10 cellular contexts compared by ENCODE assay signal in the genomic region with DNA sequence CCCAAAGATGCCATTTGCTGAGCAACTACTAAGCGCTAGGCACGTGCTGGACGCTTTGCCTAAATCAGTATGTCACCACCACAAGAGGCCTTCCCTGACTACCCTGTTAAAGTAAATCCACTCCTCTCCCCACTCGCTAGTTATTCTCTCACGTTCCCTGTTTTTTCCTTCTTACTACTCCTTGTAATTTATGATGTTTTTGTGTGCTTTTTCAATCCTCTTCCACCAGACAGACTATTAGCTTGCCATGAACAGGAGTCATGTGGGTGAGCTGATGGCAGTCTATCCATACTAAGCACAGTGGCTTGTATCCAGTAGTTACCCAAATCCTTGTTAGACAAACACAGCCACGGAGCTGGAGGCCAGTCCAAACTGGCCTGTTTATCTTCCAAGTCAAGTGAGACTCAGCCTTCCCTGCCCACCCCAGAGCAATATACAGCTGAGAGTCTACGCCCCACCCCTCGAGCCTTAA. TPM values are rescaled to one million over a fixed set of nuclear protein-coding genes. Genes with fewer than 3 reads are reported as not detected.
DNase-seq lines count a peak whose midpoint lies in the region; ATAC-seq and TF ChIP-seq lines count a peak whose summit lies in the region.
"Had no signal": no experiment of that assay in that cellular context is flagged by ENCODE, and none has a peak within 500 bp of the region (broad histone marks: within the 10 kb centered on the region; RNA-seq: fewer than 3 reads in every experiment).

No MANE protein-coding gene starts in this region.

- TF ChIP-seq POLR2A in erythroblast (IDR thresholded peaks at IDR 0.05; ENCODE audit: low read length) (no peak), lower leg skin (IDR thresholded peaks at IDR 0.05) (no peak)

- no peak for ATAC-seq in aorta (ENCODE audit: low FRiP score)

- H3K4me1 ChIP-seq in mucosa of rectum (ENCODE audit: control insufficient read depth in 2 of 2, insufficient read depth in 2 of 2, low read length in 2 of 2), result peaks cover 40 to 51% of the 10 kb centered on the region in 2 donors
- H3K4me1 ChIP-seq in aorta (ENCODE audit: control insufficient read depth in 1 of 2, insufficient read depth in 2 of 2, low read length in 2 of 2), result no peaks in the 10 kb centered on the region

- H3K27ac ChIP-seq in AG04450 (ENCODE audit: low read depth, low read length) (peak overlapping the region; percentile 93), mucosa of rectum (ENCODE audit: low read depth in 2 of 2, low read length in 2 of 2) (peak overlapping the region; percentile 66 to 88), coronary artery (no peak overlapping the region), aorta (ENCODE audit: low read depth in 1 of 2, low read length in 2 of 2) (no peak overlapping the region)

- no peaks in the 10 kb centered on the region for H3K27me3 ChIP-seq in AG04450 (ENCODE audit: control insufficient read depth, insufficient read depth, low read length)
- H3K27me3 ChIP-seq in mucosa of rectum (ENCODE audit: control insufficient read depth in 2 of 2, insufficient read depth in 2 of 2, low read length in 2 of 2), result no peaks in the 10 kb centered on the region
- no peaks in the 10 kb centered on the region for H3K27me3 ChIP-seq in aorta (ENCODE audit: control insufficient read depth in 1 of 2, insufficient read depth in 2 of 2, low read length in 1 of 2)

- DNase-seq in AG04450 (ENCODE audit: low read depth, low spot score) (no peak), M059J (ENCODE audit: low read depth) (peak; percentile 46), erythroblast (lab: John Stamatoyannopoulos, UW) (peak; percentile 45 to 46), coronary artery (ENCODE audit: low spot score) (no peak), aorta (no peak), lower leg skin (ENCODE audit: low spot score in 2 of 2) (no peak)
- no peak for DNase-seq in stimulated activated CD4-positive, alpha-beta T cell treated with anti-CD3 and anti-CD28 coated beads, Interleukin-2, amount 100 ng/mL, for 24 hours
- DNase-seq: CD4-positive, alpha-beta T cell; NCI-H1436 treated with DMSO at 0.1 percent for 48 hours had no signal

- POLR2A ChIA-PET in AG04450 (lab: Yijun Ruan, JAX), result no interaction called here

- H3K9ac ChIP-seq in mucosa of rectum (ENCODE audit: low read depth in 1 of 2, low read length in 2 of 2), result peak overlapping the region in 1 of 2 donors; percentile 34

- WGBS in aorta, 2 donors, result 79 to 80% methylated on average over 8 of the region's 8 CpGs
- 64 to 65% methylated on average over 8 of the region's 8 CpGs for WGBS in lower leg skin, 2 donors

- intact Hi-C loops in aorta (cut with DNase I) (no loop called here), lower leg skin (cut with DNase I; ENCODE audit: low total_unique reads) (no loop called here)

- H3K4me3 ChIP-seq in AG04450 (ENCODE audit: low read depth, low read length), result no peak overlapping the region
- no peak overlapping the region for H3K4me3 ChIP-seq in mucosa of rectum (ENCODE audit: low read length in 2 of 2)
- no peak overlapping the region for H3K4me3 ChIP-seq in coronary artery
- no peak overlapping the region for H3K4me3 ChIP-seq in aorta (ENCODE audit: low read length in 2 of 2)
- no peak overlapping the region for H3K4me3 ChIP-seq in lower leg skin (ENCODE audit: low read depth, poor library complexity, severe bottlenecking)

- CTCF ChIA-PET in AG04450 (lab: Charles Lee), result interaction anchor here (1.1 to 1.8 kb wide), 4 partner anchors 23 to 447 kb away, joined by 3 to 6 read pairs (median 4); partner anchors contain the start of genes BYSL and MED20

- peaks cover 2 to 7% of the 10 kb centered on the region in 2 donors for H3K36me3 ChIP-seq in mucosa of rectum (ENCODE audit: control insufficient read depth in 2 of 2, insufficient read depth in 2 of 2, low read length in 2 of 2)
- no peaks in the 10 kb centered on the region for H3K36me3 ChIP-seq in aorta (ENCODE audit: control insufficient read depth in 1 of 2, insufficient read depth in 2 of 2, low read length in 1 of 2)

- peaks cover 5% of the 10 kb centered on the region; the same call in 1 of the 2 replicates for H3K9me3 ChIP-seq in AG04450 (ENCODE audit: control insufficient read depth, insufficient read depth, low read length)
- no peaks in the 10 kb centered on the region for H3K9me3 ChIP-seq in mucosa of rectum (ENCODE audit: control insufficient read depth in 2 of 2, low read length in 2 of 2)
- no peaks in the 10 kb centered on the region for H3K9me3 ChIP-seq in aorta (ENCODE audit: control insufficient read depth, low read length)

- TF ChIP-seq CTCF in AG04450 (IDR thresholded peaks at IDR 0.05; ENCODE audit: low read depth, low read length) (no peak), coronary artery (IDR thresholded peaks at IDR 0.05) (no peak), lower leg skin (IDR thresholded peaks at IDR 0.05) (no peak)

RNA-seq across cellular contexts. Expression of gene C6orf132, which starts 41.2 kb away (rescaled TPM):
- polyA plus RNA-seq in AG04450 (2011; rRNA removed), result 0.68 and 1.1 TPM in 2 replicates
- polyA minus RNA-seq in AG04450 (2011; rRNA and poly(A)+ RNA removed), result 0.52 and 1.2 TPM in 2 replicates
- total RNA-seq in M059J (2014; rRNA removed; shearing (Covaris generic)), result 0.30 and 2.2 TPM in 2 replicates
- 1 to 10 TPM; 1.7 to 3.1 TPM for total RNA-seq in aorta
- polyA plus RNA-seq in aorta, result 10 to 100 TPM in 1 of 2 donors, under 1 TPM in 1; 0.51 to 30.7 TPM
- total RNA-seq in lower leg skin, result 100 to 1,000 TPM; 106 to 200 (median 137) TPM
- total RNA-seq: CD4-positive, alpha-beta T cell had no signal

RNA-seq across cellular contexts. Expression of gene TAF8, which starts 50.9 kb away (rescaled TPM):
- polyA plus RNA-seq in AG04450 (2011; rRNA removed) (14.6 and 15.0 TPM in 2 replicates), aorta (10 to 100 TPM; 14.7 to 15.0 TPM)
- polyA minus RNA-seq in AG04450 (2011; rRNA and poly(A)+ RNA removed), result 35.0 and 49.1 TPM in 2 replicates
- 23.7 and 29.5 TPM in 2 replicates for total RNA-seq in M059J (2014; rRNA removed; shearing (Covaris generic))
- total RNA-seq in aorta (10 to 100 TPM; 24.2 to 28.6 TPM), lower leg skin (10 to 100 TPM; 15.8 to 24.0 (median 18.9) TPM)

Comparison
In these comparisons a context has a peak if more than half of its experiments do, and no peak if none do; other contexts are left out.
1. DNase-seq: peak in M059J (single experiment) and erythroblast (2 of 2); none in AG04450 (single experiment), stimulated activated CD4-positive, alpha-beta T cell treated with anti-CD3 and anti-CD28 coated beads, Interleukin-2, amount 100 ng/mL, for 24 hours (0 of 2), coronary artery (single experiment), aorta (0 of 2) and lower leg skin (0 of 2).
2. H3K27ac ChIP-seq: peak in AG04450 (single experiment) and mucosa of rectum (2 of 2); none in coronary artery (0 of 2) and aorta (0 of 2).
3. RNA of gene C6orf132, which starts 41.2 kb away (total RNA-seq): 106 to 200 TPM in lower leg skin; 1.7 to 3.1 TPM in aorta and 0.30 to 2.2 TPM in M059J; every median in the first group is over 10 times any median in the second.